1 cellular context compared by ENCODE assay signal in the genomic region with DNA sequence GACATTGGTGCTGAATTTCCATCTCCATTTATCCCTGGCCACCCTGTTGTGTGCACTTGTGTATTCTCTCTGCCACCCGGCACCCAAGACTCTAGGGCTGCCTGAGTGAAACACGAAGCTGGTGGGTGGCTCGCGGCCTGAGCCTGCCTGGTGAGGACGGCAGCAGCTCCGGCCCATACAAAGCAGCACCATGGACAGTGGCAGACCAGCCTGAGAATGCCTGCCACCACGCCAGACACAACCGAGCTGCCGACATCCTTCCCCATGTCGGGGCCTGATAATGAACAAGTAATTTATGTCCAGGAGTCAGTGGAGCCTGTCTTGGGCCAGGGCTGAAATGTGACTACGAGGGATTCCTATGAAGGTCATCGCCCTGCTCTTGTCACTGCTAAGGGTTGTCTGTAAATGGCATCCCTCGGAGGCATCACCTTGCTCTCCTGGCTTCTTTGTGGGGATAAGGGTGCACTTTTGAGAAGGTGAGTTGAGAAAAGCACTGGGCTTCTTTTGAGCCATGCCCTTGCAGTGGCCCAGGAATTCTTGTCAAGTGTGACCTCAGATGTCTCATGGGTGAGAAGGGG.
TF ChIP-seq lines count a peak whose summit lies in the region.

No MANE protein-coding gene starts in this region.

TF ChIP-seq in HepG2, 621 proteins besides CTCF, POLR2A, EP300 and RAD21 (continued from another document and continues in another):
- TF ChIP-seq, protein P1, sequence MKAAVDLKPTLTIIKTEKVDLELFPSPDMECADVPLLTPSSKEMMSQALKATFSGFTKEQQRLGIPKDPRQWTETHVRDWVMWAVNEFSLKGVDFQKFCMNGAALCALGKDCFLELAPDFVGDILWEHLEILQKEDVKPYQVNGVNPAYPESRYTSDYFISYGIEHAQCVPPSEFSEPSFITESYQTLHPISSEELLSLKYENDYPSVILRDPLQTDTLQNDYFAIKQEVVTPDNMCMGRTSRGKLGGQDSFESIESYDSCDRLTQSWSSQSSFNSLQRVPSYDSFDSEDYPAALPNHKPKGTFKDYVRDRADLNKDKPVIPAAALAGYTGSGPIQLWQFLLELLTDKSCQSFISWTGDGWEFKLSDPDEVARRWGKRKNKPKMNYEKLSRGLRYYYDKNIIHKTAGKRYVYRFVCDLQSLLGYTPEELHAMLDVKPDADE (CRISPR knock-in tag; IDR thresholded peaks at IDR 0.05), result 0 out of 2 replicates have a peak, but pooled peaks have one; percentile 38
- TF ChIP-seq, protein P2, sequence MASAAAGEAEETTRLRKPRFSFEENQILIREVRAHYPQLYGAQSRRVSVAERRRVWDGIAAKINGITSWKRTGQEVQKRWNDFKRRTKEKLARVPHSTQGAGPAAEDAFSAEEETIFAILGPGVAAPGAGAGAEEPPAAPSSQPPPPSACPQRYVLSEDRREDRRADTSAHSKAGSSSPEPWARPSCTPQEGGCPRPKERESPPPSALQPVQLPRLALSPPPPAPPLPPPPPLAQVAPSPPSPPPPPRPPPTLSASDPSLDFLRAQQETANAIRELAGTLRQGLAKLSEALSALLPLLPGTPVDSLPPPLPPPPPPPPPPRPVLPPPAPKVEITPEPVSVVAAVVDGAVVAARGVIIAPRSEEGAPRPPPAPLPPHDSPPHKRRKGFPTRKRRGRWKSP (CRISPR knock-in tag; IDR thresholded peaks at IDR 0.05), result no peak
- TF ChIP-seq ZNF841 (CRISPR knock-in tag; IDR thresholded peaks at IDR 0.05; ENCODE audit: borderline replicate concordance), result no peak
- TF ChIP-seq ZNF230 (CRISPR knock-in tag; IDR thresholded peaks at IDR 0.05), result no peak
- TF ChIP-seq ASH2L (IDR thresholded peaks at IDR 0.05; ENCODE audit: insufficient read length, low read depth, low read length), result no peak
- TF ChIP-seq ZNF7 (CRISPR knock-in tag; IDR thresholded peaks at IDR 0.05), result no peak
- TF ChIP-seq, protein P3, sequence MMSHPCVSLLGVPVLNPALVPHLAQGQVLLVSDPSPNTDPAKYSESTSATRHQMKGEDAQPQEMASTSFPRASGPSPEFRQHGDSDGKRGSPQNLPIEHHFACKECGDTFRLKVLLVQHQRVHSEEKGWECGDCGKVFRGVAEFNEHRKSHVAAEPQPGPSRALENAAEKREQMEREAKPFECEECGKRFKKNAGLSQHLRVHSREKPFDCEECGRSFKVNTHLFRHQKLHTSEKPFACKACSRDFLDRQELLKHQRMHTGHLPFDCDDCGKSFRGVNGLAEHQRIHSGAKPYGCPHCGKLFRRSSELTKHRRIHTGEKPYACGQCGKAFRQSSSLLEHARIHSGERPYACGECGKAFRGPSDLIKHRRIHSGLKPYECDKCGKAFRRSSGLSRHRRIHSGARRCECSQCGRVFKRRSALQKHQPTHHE (CRISPR knock-in tag; IDR thresholded peaks at IDR 0.05; ENCODE audit: borderline replicate concordance), result no peak
- peak; percentile 56; the same call in 1 of the 2 replicates for TF ChIP-seq ZNF225 (CRISPR knock-in tag; IDR thresholded peaks at IDR 0.05)
- no peak for TF ChIP-seq ZNF343 (CRISPR knock-in tag; IDR thresholded peaks at IDR 0.05)
- no peak for TF ChIP-seq MAFF (IDR thresholded peaks at IDR 0.05; ENCODE audit: low read depth, low read length)
- no peak; the same call in 1 of the 2 replicates for TF ChIP-seq KDM3A (CRISPR knock-in tag; IDR thresholded peaks at IDR 0.05; ENCODE audit: low read depth)
- no peak for TF ChIP-seq U2AF1 (optimal IDR thresholded peaks at IDR 0.05; ENCODE audit: low read depth, low read length)
- TF ChIP-seq GTF2F1 (IDR thresholded peaks at IDR 0.05; ENCODE audit: low read length), result no peak
- TF ChIP-seq POLR2AphosphoS5 (IDR thresholded peaks at IDR 0.05; ENCODE audit: low read depth, low read length), result no peak
- TF ChIP-seq, protein P4, sequence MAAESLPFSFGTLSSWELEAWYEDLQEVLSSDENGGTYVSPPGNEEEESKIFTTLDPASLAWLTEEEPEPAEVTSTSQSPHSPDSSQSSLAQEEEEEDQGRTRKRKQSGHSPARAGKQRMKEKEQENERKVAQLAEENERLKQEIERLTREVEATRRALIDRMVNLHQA (CRISPR knock-in tag; IDR thresholded peaks at IDR 0.05), result no peak
- TF ChIP-seq SRF (IDR thresholded peaks at IDR 0.05; ENCODE audit: low read depth, low read length), result no peak
- TF ChIP-seq SMC3 (IDR thresholded peaks at IDR 0.05; ENCODE audit: low read length), result no peak
- TF ChIP-seq, protein P5, sequence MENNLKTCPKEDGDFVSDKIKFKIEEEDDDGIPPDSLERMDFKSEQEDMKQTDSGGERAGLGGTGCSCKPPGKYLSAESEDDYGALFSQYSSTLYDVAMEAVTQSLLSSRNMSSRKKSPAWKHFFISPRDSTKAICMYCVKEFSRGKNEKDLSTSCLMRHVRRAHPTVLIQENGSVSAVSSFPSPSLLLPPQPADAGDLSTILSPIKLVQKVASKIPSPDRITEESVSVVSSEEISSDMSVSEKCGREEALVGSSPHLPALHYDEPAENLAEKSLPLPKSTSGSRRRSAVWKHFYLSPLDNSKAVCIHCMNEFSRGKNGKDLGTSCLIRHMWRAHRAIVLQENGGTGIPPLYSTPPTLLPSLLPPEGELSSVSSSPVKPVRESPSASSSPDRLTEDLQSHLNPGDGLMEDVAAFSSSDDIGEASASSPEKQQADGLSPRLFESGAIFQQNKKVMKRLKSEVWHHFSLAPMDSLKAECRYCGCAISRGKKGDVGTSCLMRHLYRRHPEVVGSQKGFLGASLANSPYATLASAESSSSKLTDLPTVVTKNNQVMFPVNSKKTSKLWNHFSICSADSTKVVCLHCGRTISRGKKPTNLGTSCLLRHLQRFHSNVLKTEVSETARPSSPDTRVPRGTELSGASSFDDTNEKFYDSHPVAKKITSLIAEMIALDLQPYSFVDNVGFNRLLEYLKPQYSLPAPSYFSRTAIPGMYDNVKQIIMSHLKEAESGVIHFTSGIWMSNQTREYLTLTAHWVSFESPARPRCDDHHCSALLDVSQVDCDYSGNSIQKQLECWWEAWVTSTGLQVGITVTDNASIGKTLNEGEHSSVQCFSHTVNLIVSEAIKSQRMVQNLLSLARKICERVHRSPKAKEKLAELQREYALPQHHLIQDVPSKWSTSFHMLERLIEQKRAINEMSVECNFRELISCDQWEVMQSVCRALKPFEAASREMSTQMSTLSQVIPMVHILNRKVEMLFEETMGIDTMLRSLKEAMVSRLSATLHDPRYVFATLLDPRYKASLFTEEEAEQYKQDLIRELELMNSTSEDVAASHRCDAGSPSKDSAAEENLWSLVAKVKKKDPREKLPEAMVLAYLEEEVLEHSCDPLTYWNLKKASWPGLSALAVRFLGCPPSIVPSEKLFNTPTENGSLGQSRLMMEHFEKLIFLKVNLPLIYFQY (CRISPR knock-in tag; IDR thresholded peaks at IDR 0.05; ENCODE audit: borderline replicate concordance), result no peak
- TF ChIP-seq TGIF2 (CRISPR knock-in tag; IDR thresholded peaks at IDR 0.05), result peak; percentile 56; the same call in 1 of the 2 replicates
- no peak for TF ChIP-seq NFE2L1 (CRISPR knock-in tag; IDR thresholded peaks at IDR 0.05; ENCODE audit: borderline replicate concordance)
- no peak for TF ChIP-seq ZNF678 (CRISPR knock-in tag; IDR thresholded peaks at IDR 0.05)
- TF ChIP-seq ZNF768 (CRISPR knock-in tag; IDR thresholded peaks at IDR 0.05), result peak; percentile 48; the same call in 1 of the 2 replicates
- no peak for TF ChIP-seq ZNF577 (CRISPR knock-in tag; IDR thresholded peaks at IDR 0.05; ENCODE audit: borderline replicate concordance, low read depth)
- TF ChIP-seq SAP130 (CRISPR knock-in tag; IDR thresholded peaks at IDR 0.05; ENCODE audit: low read depth), result peak; percentile 37; the same call in 1 of the 2 replicates
- TF ChIP-seq, protein P6, sequence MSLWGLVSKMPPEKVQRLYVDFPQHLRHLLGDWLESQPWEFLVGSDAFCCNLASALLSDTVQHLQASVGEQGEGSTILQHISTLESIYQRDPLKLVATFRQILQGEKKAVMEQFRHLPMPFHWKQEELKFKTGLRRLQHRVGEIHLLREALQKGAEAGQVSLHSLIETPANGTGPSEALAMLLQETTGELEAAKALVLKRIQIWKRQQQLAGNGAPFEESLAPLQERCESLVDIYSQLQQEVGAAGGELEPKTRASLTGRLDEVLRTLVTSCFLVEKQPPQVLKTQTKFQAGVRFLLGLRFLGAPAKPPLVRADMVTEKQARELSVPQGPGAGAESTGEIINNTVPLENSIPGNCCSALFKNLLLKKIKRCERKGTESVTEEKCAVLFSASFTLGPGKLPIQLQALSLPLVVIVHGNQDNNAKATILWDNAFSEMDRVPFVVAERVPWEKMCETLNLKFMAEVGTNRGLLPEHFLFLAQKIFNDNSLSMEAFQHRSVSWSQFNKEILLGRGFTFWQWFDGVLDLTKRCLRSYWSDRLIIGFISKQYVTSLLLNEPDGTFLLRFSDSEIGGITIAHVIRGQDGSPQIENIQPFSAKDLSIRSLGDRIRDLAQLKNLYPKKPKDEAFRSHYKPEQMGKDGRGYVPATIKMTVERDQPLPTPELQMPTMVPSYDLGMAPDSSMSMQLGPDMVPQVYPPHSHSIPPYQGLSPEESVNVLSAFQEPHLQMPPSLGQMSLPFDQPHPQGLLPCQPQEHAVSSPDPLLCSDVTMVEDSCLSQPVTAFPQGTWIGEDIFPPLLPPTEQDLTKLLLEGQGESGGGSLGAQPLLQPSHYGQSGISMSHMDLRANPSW (CRISPR knock-in tag; IDR thresholded peaks at IDR 0.05; ENCODE audit: borderline replicate concordance), result no peak
- TF ChIP-seq, protein P7, sequence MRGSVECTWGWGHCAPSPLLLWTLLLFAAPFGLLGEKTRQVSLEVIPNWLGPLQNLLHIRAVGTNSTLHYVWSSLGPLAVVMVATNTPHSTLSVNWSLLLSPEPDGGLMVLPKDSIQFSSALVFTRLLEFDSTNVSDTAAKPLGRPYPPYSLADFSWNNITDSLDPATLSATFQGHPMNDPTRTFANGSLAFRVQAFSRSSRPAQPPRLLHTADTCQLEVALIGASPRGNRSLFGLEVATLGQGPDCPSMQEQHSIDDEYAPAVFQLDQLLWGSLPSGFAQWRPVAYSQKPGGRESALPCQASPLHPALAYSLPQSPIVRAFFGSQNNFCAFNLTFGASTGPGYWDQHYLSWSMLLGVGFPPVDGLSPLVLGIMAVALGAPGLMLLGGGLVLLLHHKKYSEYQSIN (CRISPR knock-in tag; IDR thresholded peaks at IDR 0.05; ENCODE audit: borderline replicate concordance), result no peak
- TF ChIP-seq, protein P8, sequence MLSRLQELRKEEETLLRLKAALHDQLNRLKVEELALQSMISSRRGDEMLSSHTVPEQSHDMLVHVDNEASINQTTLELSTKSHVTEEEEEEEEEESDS (CRISPR knock-in tag; IDR thresholded peaks at IDR 0.05; ENCODE audit: borderline replicate concordance), result no peak
- no peak for TF ChIP-seq ZNF660 (CRISPR knock-in tag; IDR thresholded peaks at IDR 0.05; ENCODE audit: borderline replicate concordance, low read depth)
- TF ChIP-seq ZNF251 (CRISPR knock-in tag; IDR thresholded peaks at IDR 0.05), result no peak
- TF ChIP-seq GZF1 (CRISPR knock-in tag; IDR thresholded peaks at IDR 0.05), result no peak
- TF ChIP-seq HIVEP1 (CRISPR knock-in tag; IDR thresholded peaks at IDR 0.05), result no peak
- TF ChIP-seq ZNF10 (CRISPR knock-in tag; IDR thresholded peaks at IDR 0.05; ENCODE audit: borderline replicate concordance, low read depth), result no peak
- TF ChIP-seq, protein P9, sequence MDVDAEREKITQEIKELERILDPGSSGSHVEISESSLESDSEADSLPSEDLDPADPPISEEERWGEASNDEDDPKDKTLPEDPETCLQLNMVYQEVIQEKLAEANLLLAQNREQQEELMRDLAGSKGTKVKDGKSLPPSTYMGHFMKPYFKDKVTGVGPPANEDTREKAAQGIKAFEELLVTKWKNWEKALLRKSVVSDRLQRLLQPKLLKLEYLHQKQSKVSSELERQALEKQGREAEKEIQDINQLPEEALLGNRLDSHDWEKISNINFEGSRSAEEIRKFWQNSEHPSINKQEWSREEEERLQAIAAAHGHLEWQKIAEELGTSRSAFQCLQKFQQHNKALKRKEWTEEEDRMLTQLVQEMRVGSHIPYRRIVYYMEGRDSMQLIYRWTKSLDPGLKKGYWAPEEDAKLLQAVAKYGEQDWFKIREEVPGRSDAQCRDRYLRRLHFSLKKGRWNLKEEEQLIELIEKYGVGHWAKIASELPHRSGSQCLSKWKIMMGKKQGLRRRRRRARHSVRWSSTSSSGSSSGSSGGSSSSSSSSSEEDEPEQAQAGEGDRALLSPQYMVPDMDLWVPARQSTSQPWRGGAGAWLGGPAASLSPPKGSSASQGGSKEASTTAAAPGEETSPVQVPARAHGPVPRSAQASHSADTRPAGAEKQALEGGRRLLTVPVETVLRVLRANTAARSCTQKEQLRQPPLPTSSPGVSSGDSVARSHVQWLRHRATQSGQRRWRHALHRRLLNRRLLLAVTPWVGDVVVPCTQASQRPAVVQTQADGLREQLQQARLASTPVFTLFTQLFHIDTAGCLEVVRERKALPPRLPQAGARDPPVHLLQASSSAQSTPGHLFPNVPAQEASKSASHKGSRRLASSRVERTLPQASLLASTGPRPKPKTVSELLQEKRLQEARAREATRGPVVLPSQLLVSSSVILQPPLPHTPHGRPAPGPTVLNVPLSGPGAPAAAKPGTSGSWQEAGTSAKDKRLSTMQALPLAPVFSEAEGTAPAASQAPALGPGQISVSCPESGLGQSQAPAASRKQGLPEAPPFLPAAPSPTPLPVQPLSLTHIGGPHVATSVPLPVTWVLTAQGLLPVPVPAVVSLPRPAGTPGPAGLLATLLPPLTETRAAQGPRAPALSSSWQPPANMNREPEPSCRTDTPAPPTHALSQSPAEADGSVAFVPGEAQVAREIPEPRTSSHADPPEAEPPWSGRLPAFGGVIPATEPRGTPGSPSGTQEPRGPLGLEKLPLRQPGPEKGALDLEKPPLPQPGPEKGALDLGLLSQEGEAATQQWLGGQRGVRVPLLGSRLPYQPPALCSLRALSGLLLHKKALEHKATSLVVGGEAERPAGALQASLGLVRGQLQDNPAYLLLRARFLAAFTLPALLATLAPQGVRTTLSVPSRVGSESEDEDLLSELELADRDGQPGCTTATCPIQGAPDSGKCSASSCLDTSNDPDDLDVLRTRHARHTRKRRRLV (CRISPR knock-in tag; IDR thresholded peaks at IDR 0.05), result no peak
- TF ChIP-seq ATF1 (CRISPR knock-in tag; IDR thresholded peaks at IDR 0.05), result no peak
- TF ChIP-seq ZFP36 (IDR thresholded peaks at IDR 0.05; ENCODE audit: borderline replicate concordance, low read depth, low read length, partially characterized antibody), result no peak
- TF ChIP-seq ZNF616 (CRISPR knock-in tag; IDR thresholded peaks at IDR 0.05; ENCODE audit: low read depth), result peak; percentile 74; the same call in 1 of the 2 replicates
- TF ChIP-seq, protein P10, sequence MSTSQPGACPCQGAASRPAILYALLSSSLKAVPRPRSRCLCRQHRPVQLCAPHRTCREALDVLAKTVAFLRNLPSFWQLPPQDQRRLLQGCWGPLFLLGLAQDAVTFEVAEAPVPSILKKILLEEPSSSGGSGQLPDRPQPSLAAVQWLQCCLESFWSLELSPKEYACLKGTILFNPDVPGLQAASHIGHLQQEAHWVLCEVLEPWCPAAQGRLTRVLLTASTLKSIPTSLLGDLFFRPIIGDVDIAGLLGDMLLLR (CRISPR knock-in tag; IDR thresholded peaks at IDR 0.05), result no peak
- TF ChIP-seq ZNF263 (CRISPR knock-in tag; IDR thresholded peaks at IDR 0.05), result peak; percentile 44; the same call in 1 of the 2 replicates
- TF ChIP-seq PLRG1 (conservative IDR thresholded peaks at IDR 0.05), result no peak
- TF ChIP-seq, protein P11, sequence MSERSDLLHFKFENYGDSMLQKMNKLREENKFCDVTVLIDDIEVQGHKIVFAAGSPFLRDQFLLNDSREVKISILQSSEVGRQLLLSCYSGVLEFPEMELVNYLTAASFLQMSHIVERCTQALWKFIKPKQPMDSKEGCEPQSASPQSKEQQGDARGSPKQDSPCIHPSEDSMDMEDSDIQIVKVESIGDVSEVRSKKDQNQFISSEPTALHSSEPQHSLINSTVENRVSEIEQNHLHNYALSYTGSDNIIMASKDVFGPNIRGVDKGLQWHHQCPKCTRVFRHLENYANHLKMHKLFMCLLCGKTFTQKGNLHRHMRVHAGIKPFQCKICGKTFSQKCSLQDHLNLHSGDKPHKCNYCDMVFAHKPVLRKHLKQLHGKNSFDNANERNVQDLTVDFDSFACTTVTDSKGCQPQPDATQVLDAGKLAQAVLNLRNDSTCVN (CRISPR knock-in tag; IDR thresholded peaks at IDR 0.05; ENCODE audit: borderline replicate concordance), result peak; percentile 71; the same call in 1 of the 2 replicates
- TF ChIP-seq PRPF4 (IDR thresholded peaks at IDR 0.05; ENCODE audit: low read depth, low read length, poor library complexity, severe bottlenecking), result no peak
